Comparison of ENCODE assay signal across 8 cellular contexts in genomic region chr14:74019408-74019714, GRCh38. TPM values are rescaled to one million over a fixed set of nuclear protein-coding genes. Genes with fewer than 3 reads are reported as not detected.
DNase-seq lines count a peak whose midpoint lies in the region; ATAC-seq, FAIRE-seq and TF ChIP-seq lines count a peak whose summit lies in the region.

No MANE protein-coding gene starts in this region.

- H3K36me3 Mint-ChIP-seq in activated CD4-positive, alpha-beta T cell treated with anti-CD3 and anti-CD28 coated beads, Interleukin-2, amount 10 ng/mL, durations not matched to agents 7 days and 5 days (ENCODE audit: low read depth): no peaks in the 10 kb centered on the region
- H3K36me3 Mint-ChIP-seq in activated T-helper 2 cell treated with anti-CD3 and anti-CD28 coated beads, Interferon-gamma antibody, Interleukin-2, Interleukin-4, amounts not matched to agents 10 μg/mL and 5 μg/mL and 100 μg/mL, durations not matched to agents 14 hours and 24 hours and 36 hours (ENCODE audit: low read depth): no peaks in the 10 kb centered on the region

- no peaks in the 10 kb centered on the region for H3K27me3 Mint-ChIP-seq in activated CD4-positive, alpha-beta T cell treated with anti-CD3 and anti-CD28 coated beads, Interleukin-2, amount 10 ng/mL, durations not matched to agents 7 days and 5 days
- H3K27me3 Mint-ChIP-seq in activated T-helper 2 cell treated with anti-CD3 and anti-CD28 coated beads, Interferon-gamma antibody, Interleukin-2, Interleukin-4, amounts not matched to agents 10 μg/mL and 5 μg/mL and 100 μg/mL, durations not matched to agents 14 hours and 24 hours and 36 hours (ENCODE audit: low read depth): peaks cover 2% of the 10 kb centered on the region

- no peak for ATAC-seq in HG02884 (IDR thresholded peaks at IDR 0.05; ENCODE audit: unreplicated experiment)

- DNase-seq in activated CD4-positive, alpha-beta T cell treated with anti-CD3 and anti-CD28 coated beads, Interleukin-2, amount 10 ng/mL, durations not matched to agents 7 days and 5 days: no peak
- no peak for DNase-seq in activated CD4-positive, alpha-beta T cell treated with anti-CD3 and anti-CD28 coated beads, Interleukin-2, amount 50 U/mL, for 48 hours
- DNase-seq in activated T-helper 2 cell treated with anti-CD3 and anti-CD28 coated beads, Interferon-gamma antibody, Interleukin-2, Interleukin-4, amounts not matched to agents 10 μg/mL and 5 μg/mL and 100 μg/mL, durations not matched to agents 14 hours and 24 hours and 36 hours (ENCODE audit: low spot score): no peak
- DNase-seq in kidney (no peak), thyroid gland (no peak), NCI-H774 (lab: John Stamatoyannopoulos, UW) (no peak)
- no peak for DNase-seq in stimulated activated naive CD4-positive, alpha-beta T cell (lab: John Stamatoyannopoulos, UW)

- H3K27ac Mint-ChIP-seq in activated CD4-positive, alpha-beta T cell treated with anti-CD3 and anti-CD28 coated beads, Interleukin-2, amount 10 ng/mL, durations not matched to agents 7 days and 5 days: peak overlapping the region; percentile 89
- peak overlapping the region; percentile 63 for H3K27ac Mint-ChIP-seq in activated T-helper 2 cell treated with anti-CD3 and anti-CD28 coated beads, Interferon-gamma antibody, Interleukin-2, Interleukin-4, amounts not matched to agents 10 μg/mL and 5 μg/mL and 100 μg/mL, durations not matched to agents 14 hours and 24 hours and 36 hours

- FAIRE-seq in kidney (lab: Jason Lieb, UNC): no peak

- TF ChIP-seq CTCF in kidney (IDR thresholded peaks at IDR 0.05; ENCODE audit: borderline replicate concordance, extremely low read depth, insufficient read depth) (no peak), thyroid gland (IDR thresholded peaks at IDR 0.05) (no peak)

- H3K36me3 ChIP-seq in kidney (ENCODE audit: control insufficient read depth in 1 of 2, insufficient read depth in 2 of 2, low read length in 2 of 2) (no peaks in the 10 kb centered on the region), thyroid gland (no peaks in the 10 kb centered on the region)

- H3K9ac ChIP-seq in kidney (ENCODE audit: low read length in 2 of 2): peak overlapping the region in 1 of 2 donors; percentile 77

- H3K4me1 ChIP-seq in kidney (ENCODE audit: control insufficient read depth in 1 of 2, insufficient read depth in 1 of 2, low read depth in 1 of 2, low read length in 2 of 2) (peaks cover 0 to 3% of the 10 kb centered on the region in 2 donors), thyroid gland (peaks cover 4 to 12% of the 10 kb centered on the region in 2 donors)

- CTCF ChIA-PET in activated CD4-positive, alpha-beta T cell treated with anti-CD3 and anti-CD28 coated beads, Interleukin-2, amount 10 ng/mL, durations not matched to agents 7 days and 5 days (lab: Charles Lee): interaction anchor here (0.6 to 1.2 kb wide), 3 partner anchors 10 to 35 kb away, joined by 3 to 6 read pairs (median 4); no protein-coding TSS in a partner anchor

- H3K4me3 Mint-ChIP-seq in activated CD4-positive, alpha-beta T cell treated with anti-CD3 and anti-CD28 coated beads, Interleukin-2, amount 10 ng/mL, durations not matched to agents 7 days and 5 days: peak overlapping the region; percentile 83
- peak overlapping the region; percentile 85 for H3K4me3 Mint-ChIP-seq in activated T-helper 2 cell treated with anti-CD3 and anti-CD28 coated beads, Interferon-gamma antibody, Interleukin-2, Interleukin-4, amounts not matched to agents 10 μg/mL and 5 μg/mL and 100 μg/mL, durations not matched to agents 14 hours and 24 hours and 36 hours (ENCODE audit: low read depth)

- H3K4me3 ChIP-seq in kidney (ENCODE audit: low read length in 2 of 2): peak overlapping the region; percentile 72 to 81
- peak overlapping the region; percentile 58 to 89 (median 67) for H3K4me3 ChIP-seq in thyroid gland (replicated peaks in 1 of 3)

- H3K27ac ChIP-seq in kidney (ENCODE audit: low read depth in 2 of 2, low read length in 2 of 2): peak overlapping the region; percentile 43 to 57
- peak overlapping the region; percentile 70 to 74 (median 74) for H3K27ac ChIP-seq in thyroid gland

- TF ChIP-seq POLR2A in thyroid gland (IDR thresholded peaks at IDR 0.05): no peak

- H3K9me3 Mint-ChIP-seq in activated CD4-positive, alpha-beta T cell treated with anti-CD3 and anti-CD28 coated beads, Interleukin-2, amount 10 ng/mL, durations not matched to agents 7 days and 5 days: no peaks in the 10 kb centered on the region
- H3K9me3 Mint-ChIP-seq in activated T-helper 2 cell treated with anti-CD3 and anti-CD28 coated beads, Interferon-gamma antibody, Interleukin-2, Interleukin-4, amounts not matched to agents 10 μg/mL and 5 μg/mL and 100 μg/mL, durations not matched to agents 14 hours and 24 hours and 36 hours: no peaks in the 10 kb centered on the region

- 0 to 2% methylated on average over 17 of the region's 17 CpGs for WGBS in thyroid gland, 2 donors

- H3K9me3 ChIP-seq in kidney (ENCODE audit: control insufficient read depth in 1 of 2, low read length in 2 of 2): no peaks in the 10 kb centered on the region
- H3K9me3 ChIP-seq in thyroid gland: no peaks in the 10 kb centered on the region

- intact Hi-C loops in activated T-helper 2 cell treated with anti-CD3 and anti-CD28 coated beads, Interferon-gamma antibody, Interleukin-2, Interleukin-4, amounts not matched to agents 10 μg/mL and 5 μg/mL and 100 μg/mL, durations not matched to agents 14 hours and 24 hours and 36 hours (cut with micrococcal nuclease): loop anchor here (1.0 to 5.0 kb wide), 4 partner anchors 65 to 307 kb away; partner anchors contain the start of genes ALDH6A1, COQ6, FAM161B and LIN52
- intact Hi-C loops in kidney (cut with DNase I) (no loop called here), thyroid gland (cut with DNase I) (no loop called here)

- peaks cover 24% of the 10 kb centered on the region for H3K4me1 Mint-ChIP-seq in activated CD4-positive, alpha-beta T cell treated with anti-CD3 and anti-CD28 coated beads, Interleukin-2, amount 10 ng/mL, durations not matched to agents 7 days and 5 days
- peaks cover 11% of the 10 kb centered on the region for H3K4me1 Mint-ChIP-seq in activated T-helper 2 cell treated with anti-CD3 and anti-CD28 coated beads, Interferon-gamma antibody, Interleukin-2, Interleukin-4, amounts not matched to agents 10 μg/mL and 5 μg/mL and 100 μg/mL, durations not matched to agents 14 hours and 24 hours and 36 hours (ENCODE audit: low read depth)

- POLR2A ChIA-PET in activated CD4-positive, alpha-beta T cell treated with anti-CD3 and anti-CD28 coated beads, Interleukin-2, amount 10 ng/mL, durations not matched to agents 7 days and 5 days (lab: Charles Lee): interaction anchor here (1.2 kb wide), 1 partner anchor 69 kb away, joined by 3 read pairs; the partner anchor contains the start of genes COQ6 and FAM161B

- no peaks in the 10 kb centered on the region for H3K27me3 ChIP-seq in thyroid gland

RNA-seq across cellular contexts. Expression of gene BBOF1, which starts 0.2 kb away (rescaled TPM):
- total RNA-seq in activated CD4-positive, alpha-beta T cell treated with anti-CD3 and anti-CD28 coated beads, Interleukin-2, amount 10 ng/mL, durations not matched to agents 7 days and 5 days: 1 to 10 TPM; 1.4 to 1.7 TPM
- 0.23 and 0.82 TPM in 2 replicates for total RNA-seq in activated T-helper 2 cell treated with anti-CD3 and anti-CD28 coated beads, Interferon-gamma antibody, Interleukin-2, Interleukin-4, amounts not matched to agents 10 μg/mL and 5 μg/mL and 100 μg/mL, durations not matched to agents 14 hours and 24 hours and 36 hours
- 14.6 TPM for total RNA-seq in kidney
- 7.6 TPM for polyA plus RNA-seq in kidney (ENCODE audit: insufficient read depth, low read depth, low replicate concordance)
- total RNA-seq in thyroid gland: 10 to 100 TPM; 19.6 to 36.8 (median 22.4) TPM

RNA-seq across cellular contexts. Expression of gene ENTPD5, which starts 0.3 kb away (rescaled TPM):
- 10 to 100 TPM in 1 of 2 experiments, 1 to 10 TPM in 1; 9.7 to 13.1 TPM for total RNA-seq in activated CD4-positive, alpha-beta T cell treated with anti-CD3 and anti-CD28 coated beads, Interleukin-2, amount 10 ng/mL, durations not matched to agents 7 days and 5 days
- 9.9 and 11.5 TPM in 2 replicates for total RNA-seq in activated T-helper 2 cell treated with anti-CD3 and anti-CD28 coated beads, Interferon-gamma antibody, Interleukin-2, Interleukin-4, amounts not matched to agents 10 μg/mL and 5 μg/mL and 100 μg/mL, durations not matched to agents 14 hours and 24 hours and 36 hours
- 24.7 TPM for total RNA-seq in kidney
- polyA plus RNA-seq in kidney (ENCODE audit: insufficient read depth, low read depth, low replicate concordance): 28.3 TPM
- total RNA-seq in thyroid gland: 10 to 100 TPM in 2 of 4 donors, 1 to 10 TPM in 2; 8.1 to 12.6 (median 10.0) TPM
